ENCODE assay signal across 12 cellular contexts in the genomic region with DNA sequence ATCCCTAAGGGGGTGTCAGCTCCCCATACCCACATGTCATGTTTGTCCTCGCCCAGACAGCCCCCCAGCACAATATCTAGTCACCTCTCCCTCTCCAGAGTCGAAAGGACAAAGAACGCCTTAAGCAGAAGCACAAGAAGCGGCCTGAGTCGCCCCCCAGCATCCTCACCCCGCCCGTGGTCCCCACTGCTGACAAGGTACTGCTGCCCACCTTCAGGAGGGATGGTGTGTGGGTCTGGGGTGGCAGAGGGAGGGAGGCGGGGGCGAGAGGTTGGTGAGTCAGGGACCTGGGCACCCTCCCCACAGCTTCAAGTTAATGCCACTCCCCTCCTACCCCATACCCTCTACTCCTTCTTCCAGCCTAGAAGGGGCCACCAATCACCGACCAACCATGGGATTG. TPM values are rescaled to one million over a fixed set of nuclear protein-coding genes. Genes with fewer than 3 reads are reported as not detected.
DNase-seq lines count a peak whose midpoint lies in the region; ATAC-seq and TF ChIP-seq lines count a peak whose summit lies in the region.
"Had no signal": no experiment of that assay in that cellular context is flagged by ENCODE, and none has a peak within 500 bp of the region (broad histone marks: within the 10 kb centered on the region; RNA-seq: fewer than 3 reads in every experiment).

No MANE protein-coding gene starts in this region.

- H3K36me3 ChIP-seq in BLaER1 = peaks cover 82% of the 10 kb centered on the region

- H3K27ac Mint-ChIP-seq in activated CD4-positive, alpha-beta T cell treated with anti-CD3 and anti-CD28 coated beads, Interleukin-2, amount 10 ng/mL, durations not matched to agents 7 days and 5 days = peak overlapping the region; percentile 46
- H3K27ac Mint-ChIP-seq in natural killer cell = peak overlapping the region; percentile 73

- no peak overlapping the region for H3K4me3 Mint-ChIP-seq in activated CD4-positive, alpha-beta T cell treated with anti-CD3 and anti-CD28 coated beads, Interleukin-2, amount 10 ng/mL, durations not matched to agents 7 days and 5 days
- H3K4me3 Mint-ChIP-seq in natural killer cell = no peak overlapping the region

- no peak for TF ChIP-seq CTCF in RWPE1 (conservative IDR thresholded peaks at IDR 0.05; ENCODE audit: low read depth)
- TF ChIP-seq CTCF in natural killer cell (IDR thresholded peaks at IDR 0.05) = no peak

- no peaks in the 10 kb centered on the region for H3K27me3 Mint-ChIP-seq in activated CD4-positive, alpha-beta T cell treated with anti-CD3 and anti-CD28 coated beads, Interleukin-2, amount 10 ng/mL, durations not matched to agents 7 days and 5 days
- H3K27me3 Mint-ChIP-seq in natural killer cell (ENCODE audit: low read depth in 2 of 2) = no peaks in the 10 kb centered on the region

- peaks cover 98% of the 10 kb centered on the region for H3K4me1 ChIP-seq in BLaER1

- POLR2A ChIA-PET in activated CD4-positive, alpha-beta T cell treated with anti-CD3 and anti-CD28 coated beads, Interleukin-2, amount 10 ng/mL, durations not matched to agents 7 days and 5 days (lab: Charles Lee) = no interaction called here
- POLR2A ChIA-PET in RWPE1 (lab: Yijun Ruan, JAX; ENCODE audit: low non-redundant PET) = no interaction called here

- no peaks in the 10 kb centered on the region for H3K9me3 Mint-ChIP-seq in activated CD4-positive, alpha-beta T cell treated with anti-CD3 and anti-CD28 coated beads, Interleukin-2, amount 10 ng/mL, durations not matched to agents 7 days and 5 days
- H3K9me3 Mint-ChIP-seq in natural killer cell = no peaks in the 10 kb centered on the region

- no peak for ATAC-seq in natural killer cell
- no peak for ATAC-seq in GM21367 (IDR thresholded peaks at IDR 0.05; ENCODE audit: unreplicated experiment)
- no peak for ATAC-seq in HG03280 (IDR thresholded peaks at IDR 0.05; ENCODE audit: unreplicated experiment)
- ATAC-seq: PC-3 had no signal

- H4K20me1 ChIP-seq in BLaER1 = peaks cover 39% of the 10 kb centered on the region

- peak overlapping the region; percentile 93 for H3K4me2 ChIP-seq in BLaER1

- H3K27ac ChIP-seq in BLaER1 (peak overlapping the region; percentile 70), RWPE1 (peak overlapping the region; percentile 24)
- H3K27ac ChIP-seq: C4-2B had no signal

- H3K27me3 ChIP-seq in BLaER1 = no peaks in the 10 kb centered on the region

- H3K9me3 ChIP-seq in BLaER1 = no peaks in the 10 kb centered on the region

- CTCF ChIA-PET in activated CD4-positive, alpha-beta T cell treated with anti-CD3 and anti-CD28 coated beads, Interleukin-2, amount 10 ng/mL, durations not matched to agents 7 days and 5 days (lab: Charles Lee) = no interaction called here
- CTCF ChIA-PET in RWPE1 (lab: Yijun Ruan, JAX) = no interaction called here

- intact Hi-C loops in natural killer cell (cut with micrococcal nuclease) = no loop called here

- no peak for DNase-seq in activated CD4-positive, alpha-beta T cell treated with anti-CD3 and anti-CD28 coated beads, Interleukin-2, amount 10 ng/mL, durations not matched to agents 7 days and 5 days
- DNase-seq in activated CD4-positive, alpha-beta T cell treated with anti-CD3 and anti-CD28 coated beads for 48 hours = no peak
- DNase-seq in RWPE1 (ENCODE audit: low spot score) = no peak
- DNase-seq in natural killer cell = no peak
- DNase-seq in NCI-H2029 (lab: John Stamatoyannopoulos, UW) = no peak
- DNase-seq: NCI-H345; NK-92 treated with Interleukin-12 subunit alpha and Interleukin-12 subunit beta, amount 100 ng/mL, for 24 hours; PC-3 had no signal

- H3K4me1 Mint-ChIP-seq in activated CD4-positive, alpha-beta T cell treated with anti-CD3 and anti-CD28 coated beads, Interleukin-2, amount 10 ng/mL, durations not matched to agents 7 days and 5 days = peaks cover 61% of the 10 kb centered on the region
- H3K4me1 Mint-ChIP-seq in natural killer cell = peaks cover 43 to 64% of the 10 kb centered on the region in 2 donors

- peak overlapping the region; percentile 65 for H3K9ac ChIP-seq in BLaER1

- H3K36me3 Mint-ChIP-seq in activated CD4-positive, alpha-beta T cell treated with anti-CD3 and anti-CD28 coated beads, Interleukin-2, amount 10 ng/mL, durations not matched to agents 7 days and 5 days (ENCODE audit: low read depth) = peaks cover 73% of the 10 kb centered on the region
- peaks cover 8% of the 10 kb centered on the region for H3K36me3 Mint-ChIP-seq in natural killer cell

- H3K4me3 ChIP-seq in BLaER1 = peak overlapping the region; percentile 4; the same call in 1 of the 2 replicates

RNA-seq across cellular contexts. Expression of gene MLLT6, which starts 7.5 kb away (rescaled TPM):
- total RNA-seq in activated CD4-positive, alpha-beta T cell treated with anti-CD3 and anti-CD28 coated beads, Interleukin-2, amount 10 ng/mL, durations not matched to agents 7 days and 5 days = 100 to 1,000 TPM; 251 to 264 TPM
- total RNA-seq in natural killer cell = 100 to 1,000 TPM; 478 to 578 (median 485) TPM

RNA-seq across cellular contexts. Expression of gene CISD3, which starts 17.5 kb away (rescaled TPM):
- 10 to 100 TPM; 45.7 to 46.3 TPM for total RNA-seq in activated CD4-positive, alpha-beta T cell treated with anti-CD3 and anti-CD28 coated beads, Interleukin-2, amount 10 ng/mL, durations not matched to agents 7 days and 5 days
- total RNA-seq in natural killer cell = 10 to 100 TPM; 32.6 to 37.4 (median 33.9) TPM

RNA-seq across cellular contexts. Expression of gene PCGF2, which starts 35.5 kb away (rescaled TPM):
- under 1 TPM; 0.22 to 0.23 TPM for total RNA-seq in activated CD4-positive, alpha-beta T cell treated with anti-CD3 and anti-CD28 coated beads, Interleukin-2, amount 10 ng/mL, durations not matched to agents 7 days and 5 days
- under 1 TPM in 1 of 3 donors, not detected in 2; 0.12 TPM for total RNA-seq in natural killer cell

RNA-seq across cellular contexts. Expression of gene EPOP, which starts 37.8 kb away (rescaled TPM):
- total RNA-seq in activated CD4-positive, alpha-beta T cell treated with anti-CD3 and anti-CD28 coated beads, Interleukin-2, amount 10 ng/mL, durations not matched to agents 7 days and 5 days = 1 to 10 TPM; 7.5 to 7.8 TPM
- total RNA-seq in natural killer cell = 1 to 10 TPM in 2 of 3 donors, under 1 TPM in 1; 0.66 to 1.9 (median 1.1) TPM

RNA-seq across cellular contexts. Expression of gene PSMB3, which starts 39.9 kb away (rescaled TPM):
- 100 to 1,000 TPM; 262 to 294 TPM for total RNA-seq in activated CD4-positive, alpha-beta T cell treated with anti-CD3 and anti-CD28 coated beads, Interleukin-2, amount 10 ng/mL, durations not matched to agents 7 days and 5 days
- 100 to 1,000 TPM; 102 to 129 (median 118) TPM for total RNA-seq in natural killer cell
